12 cellular contexts compared by ENCODE assay signal in genomic region chr3:146382386-146382785, GRCh38.
DNase-seq lines count a peak whose midpoint lies in the region; ATAC-seq and TF ChIP-seq lines count a peak whose summit lies in the region.
"Had no signal": no experiment of that assay in that cellular context is flagged by ENCODE, and none has a peak within 500 bp of the region (broad histone marks: within the 10 kb centered on the region; RNA-seq: fewer than 3 reads in every experiment).

No MANE protein-coding gene starts in this region.

- H3K4me1 Mint-ChIP-seq in MCF 10A (ENCODE audit: insufficient read depth, unreplicated experiment) = no peaks in the 10 kb centered on the region

- TF ChIP-seq CTCF in MCF 10A (IDR thresholded peaks at IDR 0.05; ENCODE audit: unreplicated experiment) = peak; percentile 4
- TF ChIP-seq CTCF in breast epithelium (IDR thresholded peaks at IDR 0.05) = no peak
- TF ChIP-seq CTCF in fibroblast of pulmonary artery (IDR thresholded peaks at IDR 0.05; ENCODE audit: low read length, missing control alignments) = peak; percentile 45
- no peak for TF ChIP-seq CTCF in esophagus squamous epithelium (IDR thresholded peaks at IDR 0.05)
- no peak for TF ChIP-seq CTCF in left lung (IDR thresholded peaks at IDR 0.05)

- H3K27me3 Mint-ChIP-seq in MCF 10A (ENCODE audit: insufficient read depth, unreplicated experiment) = no peaks in the 10 kb centered on the region

- CTCF ChIA-PET in MCF 10A (lab: Yijun Ruan, JAX) = interaction anchor here (0.6 to 1.4 kb wide), 5 partner anchors 8 to 196 kb away, joined by 3 to 6 read pairs (median 3); no protein-coding TSS in a partner anchor

- TF ChIP-seq POLR2A in breast epithelium (IDR thresholded peaks at IDR 0.05) (no peak), esophagus squamous epithelium (IDR thresholded peaks at IDR 0.05) (no peak)

- H3K36me3 ChIP-seq in breast epithelium (no peaks in the 10 kb centered on the region), esophagus squamous epithelium (no peaks in the 10 kb centered on the region), left lung (no peaks in the 10 kb centered on the region)
- H3K36me3 ChIP-seq: upper lobe of right lung had no signal

- H3K27ac ChIP-seq in breast epithelium (no peak overlapping the region), esophagus squamous epithelium (no peak overlapping the region), left lung (no peak overlapping the region)
- H3K27ac ChIP-seq: upper lobe of right lung had no signal

- BruUV-seq in MCF 10A (replicated peaks; lab: Mats Ljungman, UMichigan) = no TSS peak

- no peak overlapping the region for H3K27ac Mint-ChIP-seq in MCF 10A (ENCODE audit: low read depth, unreplicated experiment)

- H3K9me3 Mint-ChIP-seq in MCF 10A (ENCODE audit: unreplicated experiment) = no peaks in the 10 kb centered on the region

- H3K36me3 Mint-ChIP-seq in MCF 10A (ENCODE audit: insufficient read depth, unreplicated experiment) = no peaks in the 10 kb centered on the region

- H3K4me3 Mint-ChIP-seq in MCF 10A (ENCODE audit: unreplicated experiment) = no peak overlapping the region

- H3K4me1 ChIP-seq in breast epithelium (no peaks in the 10 kb centered on the region), esophagus squamous epithelium (no peaks in the 10 kb centered on the region), left lung (no peaks in the 10 kb centered on the region)
- H3K4me1 ChIP-seq: upper lobe of right lung had no signal

- H3K9me3 ChIP-seq in breast epithelium (no peaks in the 10 kb centered on the region), esophagus squamous epithelium (no peaks in the 10 kb centered on the region), left lung (peaks cover 0 to 2% of the 10 kb centered on the region in 2 donors)
- H3K9me3 ChIP-seq: upper lobe of right lung had no signal

- POLR2A ChIA-PET in MCF 10A (lab: Yijun Ruan, JAX) = no interaction called here

- 88 to 100% methylated on average over 1 of the region's 1 CpG for WGBS in esophagus squamous epithelium, 2 donors

- H3K4me3 ChIP-seq in breast epithelium (no peak overlapping the region), fibroblast of pulmonary artery (replicated peaks; ENCODE audit: low read depth, low read length) (no peak overlapping the region), esophagus squamous epithelium (no peak overlapping the region), left lung (no peak overlapping the region)
- H3K4me3 ChIP-seq: upper lobe of right lung had no signal

- DNase-seq in MCF 10A (ENCODE audit: unreplicated experiment) (peak; percentile 23), breast epithelium (ENCODE audit: low spot score in 2 of 2) (no peak), SK-N-DZ (ENCODE audit: low spot score) (peak; percentile 17), fibroblast of pulmonary artery (ENCODE audit: low read depth) (peak; percentile 62), GDM1 (lab: John Stamatoyannopoulos, UW) (no peak), esophagus squamous epithelium (lab: John Stamatoyannopoulos, UW) (no peak), MV-4-11 (lab: John Stamatoyannopoulos, UW) (no peak), left lung (no peak)
- DNase-seq: AML-193, aorta, NCI-H2029, upper lobe of right lung had no signal

- no peak for ATAC-seq in left lung
- ATAC-seq: upper lobe of right lung had no signal

- H3K27me3 ChIP-seq in breast epithelium = no peaks in the 10 kb centered on the region
- H3K27me3 ChIP-seq in esophagus squamous epithelium = no peaks in the 10 kb centered on the region
- H3K27me3 ChIP-seq in left lung = no peaks in the 10 kb centered on the region
- H3K27me3 ChIP-seq: upper lobe of right lung had no signal

- intact Hi-C loops in MCF 10A (cut with micrococcal nuclease) = no loop called here
- intact Hi-C loops in breast epithelium (cut with DNase I; ENCODE audit: low total_unique reads) = no loop called here
- intact Hi-C loops in esophagus squamous epithelium (cut with DNase I) = no loop called here
- intact Hi-C loops in left lung (cut with DNase I) = no loop called here

Comparison
In these comparisons a context has a peak if more than half of its experiments do, and no peak if none do; other contexts are left out.
1. DNase-seq: peak in MCF 10A (single experiment), SK-N-DZ (single experiment) and fibroblast of pulmonary artery (single experiment); none in breast epithelium (0 of 2), GDM1 (single experiment), esophagus squamous epithelium (single experiment), MV-4-11 (single experiment) and left lung (0 of 2).
2. CTCF ChIP-seq: peak in MCF 10A (single experiment) and fibroblast of pulmonary artery (single experiment); none in breast epithelium (0 of 3), esophagus squamous epithelium (0 of 6) and left lung (0 of 2).